Comparison of ENCODE assay signal across 1 cellular context in the genomic region with DNA sequence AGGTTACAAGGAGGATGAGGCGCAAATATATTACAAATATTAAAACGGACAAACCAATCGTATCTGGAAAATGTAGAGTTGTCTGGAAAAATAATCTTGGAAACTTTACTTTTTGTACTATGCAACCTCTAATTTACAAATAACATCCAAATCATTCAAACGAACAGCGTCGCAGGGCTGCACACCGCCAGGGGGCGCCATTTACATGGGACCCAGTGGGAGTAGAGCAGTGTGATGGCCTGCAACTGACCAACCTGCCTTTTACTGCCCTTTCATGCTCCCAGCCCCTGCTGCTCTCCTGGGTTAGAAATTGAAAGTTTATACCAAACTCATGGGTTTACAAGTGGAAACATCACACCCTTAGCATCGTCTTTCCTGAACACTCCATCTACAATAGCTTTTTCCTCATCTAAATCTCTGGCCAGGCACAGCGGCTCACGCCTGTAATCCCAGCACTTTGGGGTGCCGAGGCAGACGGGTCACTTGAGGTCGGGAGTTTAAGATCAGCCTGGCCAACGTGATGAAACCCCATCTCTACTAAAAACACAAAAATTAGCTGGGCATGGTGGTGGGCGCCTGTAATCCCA.
A peak's percentile ranks its signal among the peaks of the same experiment; 100 is the strongest.
TF ChIP-seq lines count a peak whose summit lies in the region.

No MANE protein-coding gene starts in this region.

TF ChIP-seq in HepG2, 621 proteins besides CTCF, POLR2A, EP300 and RAD21 (continued from another document):
- TF ChIP-seq ZFY (CRISPR knock-in tag; IDR thresholded peaks at IDR 0.05) (peak; percentile 27; the same call in 1 of the 2 replicates), HDAC2 (CRISPR knock-in tag; IDR thresholded peaks at IDR 0.05) (0 out of 2 replicates have a peak, but pooled peaks have one; percentile 39), ELF3 (CRISPR knock-in tag; IDR thresholded peaks at IDR 0.05) (peak; percentile 43; the same call in 1 of the 2 replicates), MIER2 (CRISPR knock-in tag; IDR thresholded peaks at IDR 0.05) (0 out of 2 replicates have a peak, but pooled peaks have one; percentile 44), NR3C1 (CRISPR knock-in tag; IDR thresholded peaks at IDR 0.05) (no peak), SOX6 (IDR thresholded peaks at IDR 0.05) (no peak), SOX6 (CRISPR knock-in tag; IDR thresholded peaks at IDR 0.05) (no peak), ZNF572 (CRISPR knock-in tag; IDR thresholded peaks at IDR 0.05) (no peak), THAP11 (CRISPR knock-in tag; IDR thresholded peaks at IDR 0.05) (peak; percentile 39; the same call in 1 of the 2 replicates), ZNF331 (CRISPR knock-in tag; IDR thresholded peaks at IDR 0.05) (0 out of 2 replicates have a peak, but pooled peaks have one; percentile 36), ERF (CRISPR knock-in tag; IDR thresholded peaks at IDR 0.05) (peak; percentile 70; the same call in 1 of the 2 replicates), ZNF766 (CRISPR knock-in tag; IDR thresholded peaks at IDR 0.05; ENCODE audit: borderline replicate concordance) (0 out of 2 replicates have a peak, but pooled peaks have one; percentile 30), HOXA3 (CRISPR knock-in tag; IDR thresholded peaks at IDR 0.05) (0 out of 2 replicates have a peak, but pooled peaks have one; percentile 19), KDM2A (CRISPR knock-in tag; IDR thresholded peaks at IDR 0.05; ENCODE audit: borderline replicate concordance, low read depth) (peak; percentile 75), MIXL1 (CRISPR knock-in tag; IDR thresholded peaks at IDR 0.05) (0 out of 2 replicates have a peak, but pooled peaks have one; percentile 17), FOSL2 (CRISPR knock-in tag; IDR thresholded peaks at IDR 0.05) (0 out of 2 replicates have a peak, but pooled peaks have one; percentile 6), ZNF678 (CRISPR knock-in tag; IDR thresholded peaks at IDR 0.05) (no peak), SALL1 (CRISPR knock-in tag; IDR thresholded peaks at IDR 0.05) (peak; percentile 47), ZNF792 (CRISPR knock-in tag; IDR thresholded peaks at IDR 0.05) (0 out of 2 replicates have a peak, but pooled peaks have one; percentile 30), WIZ (CRISPR knock-in tag; IDR thresholded peaks at IDR 0.05) (no peak), SMAD3 (CRISPR knock-in tag; IDR thresholded peaks at IDR 0.05) (peak; percentile 73; the same call in 1 of the 2 replicates), AHR (CRISPR knock-in tag; IDR thresholded peaks at IDR 0.05) (0 out of 2 replicates have a peak, but pooled peaks have one; percentile 40), SP4 (CRISPR knock-in tag; IDR thresholded peaks at IDR 0.05) (0 out of 2 replicates have a peak, but pooled peaks have one; percentile 31)
- TF ChIP-seq, protein P1, sequence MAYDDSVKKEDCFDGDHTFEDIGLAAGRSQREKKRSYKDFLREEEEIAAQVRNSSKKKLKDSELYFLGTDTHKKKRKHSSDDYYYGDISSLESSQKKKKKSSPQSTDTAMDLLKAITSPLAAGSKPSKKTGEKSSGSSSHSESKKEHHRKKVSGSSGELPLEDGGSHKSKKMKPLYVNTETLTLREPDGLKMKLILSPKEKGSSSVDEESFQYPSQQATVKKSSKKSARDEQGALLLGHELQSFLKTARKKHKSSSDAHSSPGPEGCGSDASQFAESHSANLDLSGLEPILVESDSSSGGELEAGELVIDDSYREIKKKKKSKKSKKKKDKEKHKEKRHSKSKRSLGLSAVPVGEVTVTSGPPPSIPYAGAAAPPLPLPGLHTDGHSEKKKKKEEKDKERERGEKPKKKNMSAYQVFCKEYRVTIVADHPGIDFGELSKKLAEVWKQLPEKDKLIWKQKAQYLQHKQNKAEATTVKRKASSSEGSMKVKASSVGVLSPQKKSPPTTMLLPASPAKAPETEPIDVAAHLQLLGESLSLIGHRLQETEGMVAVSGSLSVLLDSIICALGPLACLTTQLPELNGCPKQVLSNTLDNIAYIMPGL (CRISPR knock-in tag; IDR thresholded peaks at IDR 0.05; ENCODE audit: borderline replicate concordance in 1 of 2, low read depth in 1 of 2) = 0 out of 4 replicates have a peak, but pooled peaks have one; percentile 46 to 47
- TF ChIP-seq, protein P2, sequence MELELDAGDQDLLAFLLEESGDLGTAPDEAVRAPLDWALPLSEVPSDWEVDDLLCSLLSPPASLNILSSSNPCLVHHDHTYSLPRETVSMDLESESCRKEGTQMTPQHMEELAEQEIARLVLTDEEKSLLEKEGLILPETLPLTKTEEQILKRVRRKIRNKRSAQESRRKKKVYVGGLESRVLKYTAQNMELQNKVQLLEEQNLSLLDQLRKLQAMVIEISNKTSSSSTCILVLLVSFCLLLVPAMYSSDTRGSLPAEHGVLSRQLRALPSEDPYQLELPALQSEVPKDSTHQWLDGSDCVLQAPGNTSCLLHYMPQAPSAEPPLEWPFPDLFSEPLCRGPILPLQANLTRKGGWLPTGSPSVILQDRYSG (CRISPR knock-in tag; IDR thresholded peaks at IDR 0.05) = 0 out of 2 replicates have a peak, but pooled peaks have one; percentile 71
- TF ChIP-seq, protein P3, sequence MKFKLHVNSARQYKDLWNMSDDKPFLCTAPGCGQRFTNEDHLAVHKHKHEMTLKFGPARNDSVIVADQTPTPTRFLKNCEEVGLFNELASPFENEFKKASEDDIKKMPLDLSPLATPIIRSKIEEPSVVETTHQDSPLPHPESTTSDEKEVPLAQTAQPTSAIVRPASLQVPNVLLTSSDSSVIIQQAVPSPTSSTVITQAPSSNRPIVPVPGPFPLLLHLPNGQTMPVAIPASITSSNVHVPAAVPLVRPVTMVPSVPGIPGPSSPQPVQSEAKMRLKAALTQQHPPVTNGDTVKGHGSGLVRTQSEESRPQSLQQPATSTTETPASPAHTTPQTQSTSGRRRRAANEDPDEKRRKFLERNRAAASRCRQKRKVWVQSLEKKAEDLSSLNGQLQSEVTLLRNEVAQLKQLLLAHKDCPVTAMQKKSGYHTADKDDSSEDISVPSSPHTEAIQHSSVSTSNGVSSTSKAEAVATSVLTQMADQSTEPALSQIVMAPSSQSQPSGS (CRISPR knock-in tag; IDR thresholded peaks at IDR 0.05) = 0 out of 2 replicates have a peak, but pooled peaks have one; percentile 30
- TF ChIP-seq, protein P4, sequence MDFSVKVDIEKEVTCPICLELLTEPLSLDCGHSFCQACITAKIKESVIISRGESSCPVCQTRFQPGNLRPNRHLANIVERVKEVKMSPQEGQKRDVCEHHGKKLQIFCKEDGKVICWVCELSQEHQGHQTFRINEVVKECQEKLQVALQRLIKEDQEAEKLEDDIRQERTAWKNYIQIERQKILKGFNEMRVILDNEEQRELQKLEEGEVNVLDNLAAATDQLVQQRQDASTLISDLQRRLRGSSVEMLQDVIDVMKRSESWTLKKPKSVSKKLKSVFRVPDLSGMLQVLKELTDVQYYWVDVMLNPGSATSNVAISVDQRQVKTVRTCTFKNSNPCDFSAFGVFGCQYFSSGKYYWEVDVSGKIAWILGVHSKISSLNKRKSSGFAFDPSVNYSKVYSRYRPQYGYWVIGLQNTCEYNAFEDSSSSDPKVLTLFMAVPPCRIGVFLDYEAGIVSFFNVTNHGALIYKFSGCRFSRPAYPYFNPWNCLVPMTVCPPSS (IDR thresholded peaks at IDR 0.05) = no peak
- TF ChIP-seq, protein P5, sequence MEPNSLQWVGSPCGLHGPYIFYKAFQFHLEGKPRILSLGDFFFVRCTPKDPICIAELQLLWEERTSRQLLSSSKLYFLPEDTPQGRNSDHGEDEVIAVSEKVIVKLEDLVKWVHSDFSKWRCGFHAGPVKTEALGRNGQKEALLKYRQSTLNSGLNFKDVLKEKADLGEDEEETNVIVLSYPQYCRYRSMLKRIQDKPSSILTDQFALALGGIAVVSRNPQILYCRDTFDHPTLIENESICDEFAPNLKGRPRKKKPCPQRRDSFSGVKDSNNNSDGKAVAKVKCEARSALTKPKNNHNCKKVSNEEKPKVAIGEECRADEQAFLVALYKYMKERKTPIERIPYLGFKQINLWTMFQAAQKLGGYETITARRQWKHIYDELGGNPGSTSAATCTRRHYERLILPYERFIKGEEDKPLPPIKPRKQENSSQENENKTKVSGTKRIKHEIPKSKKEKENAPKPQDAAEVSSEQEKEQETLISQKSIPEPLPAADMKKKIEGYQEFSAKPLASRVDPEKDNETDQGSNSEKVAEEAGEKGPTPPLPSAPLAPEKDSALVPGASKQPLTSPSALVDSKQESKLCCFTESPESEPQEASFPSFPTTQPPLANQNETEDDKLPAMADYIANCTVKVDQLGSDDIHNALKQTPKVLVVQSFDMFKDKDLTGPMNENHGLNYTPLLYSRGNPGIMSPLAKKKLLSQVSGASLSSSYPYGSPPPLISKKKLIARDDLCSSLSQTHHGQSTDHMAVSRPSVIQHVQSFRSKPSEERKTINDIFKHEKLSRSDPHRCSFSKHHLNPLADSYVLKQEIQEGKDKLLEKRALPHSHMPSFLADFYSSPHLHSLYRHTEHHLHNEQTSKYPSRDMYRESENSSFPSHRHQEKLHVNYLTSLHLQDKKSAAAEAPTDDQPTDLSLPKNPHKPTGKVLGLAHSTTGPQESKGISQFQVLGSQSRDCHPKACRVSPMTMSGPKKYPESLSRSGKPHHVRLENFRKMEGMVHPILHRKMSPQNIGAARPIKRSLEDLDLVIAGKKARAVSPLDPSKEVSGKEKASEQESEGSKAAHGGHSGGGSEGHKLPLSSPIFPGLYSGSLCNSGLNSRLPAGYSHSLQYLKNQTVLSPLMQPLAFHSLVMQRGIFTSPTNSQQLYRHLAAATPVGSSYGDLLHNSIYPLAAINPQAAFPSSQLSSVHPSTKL (CRISPR knock-in tag; IDR thresholded peaks at IDR 0.05) = no peak
- TF ChIP-seq, protein P6, sequence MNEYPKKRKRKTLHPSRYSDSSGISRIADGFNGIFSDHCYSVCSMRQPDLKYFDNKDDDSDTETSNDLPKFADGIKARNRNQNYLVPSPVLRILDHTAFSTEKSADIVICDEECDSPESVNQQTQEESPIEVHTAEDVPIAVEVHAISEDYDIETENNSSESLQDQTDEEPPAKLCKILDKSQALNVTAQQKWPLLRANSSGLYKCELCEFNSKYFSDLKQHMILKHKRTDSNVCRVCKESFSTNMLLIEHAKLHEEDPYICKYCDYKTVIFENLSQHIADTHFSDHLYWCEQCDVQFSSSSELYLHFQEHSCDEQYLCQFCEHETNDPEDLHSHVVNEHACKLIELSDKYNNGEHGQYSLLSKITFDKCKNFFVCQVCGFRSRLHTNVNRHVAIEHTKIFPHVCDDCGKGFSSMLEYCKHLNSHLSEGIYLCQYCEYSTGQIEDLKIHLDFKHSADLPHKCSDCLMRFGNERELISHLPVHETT (CRISPR knock-in tag; conservative IDR thresholded peaks at IDR 0.05) = 0 out of 2 replicates have a peak, but pooled peaks have one; percentile 31
- TF ChIP-seq, protein P7, sequence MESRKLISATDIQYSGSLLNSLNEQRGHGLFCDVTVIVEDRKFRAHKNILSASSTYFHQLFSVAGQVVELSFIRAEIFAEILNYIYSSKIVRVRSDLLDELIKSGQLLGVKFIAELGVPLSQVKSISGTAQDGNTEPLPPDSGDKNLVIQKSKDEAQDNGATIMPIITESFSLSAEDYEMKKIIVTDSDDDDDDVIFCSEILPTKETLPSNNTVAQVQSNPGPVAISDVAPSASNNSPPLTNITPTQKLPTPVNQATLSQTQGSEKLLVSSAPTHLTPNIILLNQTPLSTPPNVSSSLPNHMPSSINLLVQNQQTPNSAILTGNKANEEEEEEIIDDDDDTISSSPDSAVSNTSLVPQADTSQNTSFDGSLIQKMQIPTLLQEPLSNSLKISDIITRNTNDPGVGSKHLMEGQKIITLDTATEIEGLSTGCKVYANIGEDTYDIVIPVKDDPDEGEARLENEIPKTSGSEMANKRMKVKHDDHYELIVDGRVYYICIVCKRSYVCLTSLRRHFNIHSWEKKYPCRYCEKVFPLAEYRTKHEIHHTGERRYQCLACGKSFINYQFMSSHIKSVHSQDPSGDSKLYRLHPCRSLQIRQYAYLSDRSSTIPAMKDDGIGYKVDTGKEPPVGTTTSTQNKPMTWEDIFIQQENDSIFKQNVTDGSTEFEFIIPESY (CRISPR knock-in tag; IDR thresholded peaks at IDR 0.05) = peak; percentile 49
- TF ChIP-seq, protein P8, sequence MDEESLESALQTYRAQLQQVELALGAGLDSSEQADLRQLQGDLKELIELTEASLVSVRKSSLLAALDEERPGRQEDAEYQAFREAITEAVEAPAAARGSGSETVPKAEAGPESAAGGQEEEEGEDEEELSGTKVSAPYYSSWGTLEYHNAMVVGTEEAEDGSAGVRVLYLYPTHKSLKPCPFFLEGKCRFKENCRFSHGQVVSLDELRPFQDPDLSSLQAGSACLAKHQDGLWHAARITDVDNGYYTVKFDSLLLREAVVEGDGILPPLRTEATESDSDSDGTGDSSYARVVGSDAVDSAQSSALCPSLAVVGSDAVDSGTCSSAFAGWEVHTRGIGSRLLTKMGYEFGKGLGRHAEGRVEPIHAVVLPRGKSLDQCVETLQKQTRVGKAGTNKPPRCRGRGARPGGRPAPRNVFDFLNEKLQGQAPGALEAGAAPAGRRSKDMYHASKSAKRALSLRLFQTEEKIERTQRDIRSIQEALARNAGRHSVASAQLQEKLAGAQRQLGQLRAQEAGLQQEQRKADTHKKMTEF (CRISPR knock-in tag; IDR thresholded peaks at IDR 0.05) = 0 out of 2 replicates have a peak, but pooled peaks have one; percentile 36
